23 cellular contexts compared by ENCODE assay signal in genomic region chr3:152120606-152121291, GRCh38.
A peak's percentile ranks its signal among the peaks of the same experiment; 100 is the strongest.
DNase-seq lines count a peak whose midpoint lies in the region; ATAC-seq and TF ChIP-seq lines count a peak whose summit lies in the region.
"Had no signal": no experiment of that assay in that cellular context is flagged by ENCODE, and none has a peak within 500 bp of the region (broad histone marks: within the 10 kb centered on the region; RNA-seq: fewer than 3 reads in every experiment).

No MANE protein-coding gene starts in this region.

- H3K27me3 ChIP-seq in SJSA1 (replicated peaks), result no peaks in the 10 kb centered on the region
- no peaks in the 10 kb centered on the region for H3K27me3 ChIP-seq in smooth muscle cell (ENCODE audit: low read depth)
- no peaks in the 10 kb centered on the region for H3K27me3 ChIP-seq in H9 (ENCODE audit: insufficient read depth, low read length)
- H3K27me3 ChIP-seq: neutrophil, right lobe of liver had no signal

- H2BK5ac ChIP-seq in H9 (ENCODE audit: insufficient read length, low read length), result no peak overlapping the region

- H3K4ac ChIP-seq in H9 (ENCODE audit: low read depth, low read length), result no peak overlapping the region

- H3K36me3 ChIP-seq in SJSA1 (no peaks in the 10 kb centered on the region), smooth muscle cell (ENCODE audit: low read depth) (no peaks in the 10 kb centered on the region)
- H3K36me3 ChIP-seq: neutrophil, right lobe of liver had no signal

- no peak overlapping the region for H4K91ac ChIP-seq in H9 (ENCODE audit: insufficient read length, low read depth, low read length)

- ATAC-seq in GM21367 (IDR thresholded peaks at IDR 0.05; ENCODE audit: unreplicated experiment), result no peak
- ATAC-seq: activated CD8-positive, alpha-beta T cell treated with anti-CD3 and anti-CD28 coated beads for 36 hours; mucosa of descending colon; right lobe of liver; T-cell had no signal

- WGBS in smooth muscle cell (ENCODE audit: low lambda C conversion rate), result 63% methylated on average over 2 of the region's 2 CpGs
- no CpG with 5 or more reads among the region's 2 CpGs for WGBS in H9 (ENCODE audit: extremely low coverage, insufficient read length, low lambda C conversion rate)

- H3K79me2 ChIP-seq in smooth muscle cell (ENCODE audit: low read depth), result no peaks in the 10 kb centered on the region
- H3K79me2 ChIP-seq in H9 (ENCODE audit: insufficient read depth, low read length), result no peaks in the 10 kb centered on the region

- no peaks in the 10 kb centered on the region; a peak in 1 of 5 replicates for H3K9me3 Mint-ChIP-seq in H9
- H3K9me3 Mint-ChIP-seq: activated naive CD8-positive, alpha-beta T cell treated with anti-CD3 and anti-CD28 coated beads for 36 hours; central memory CD8-positive, alpha-beta T cell had no signal

- H3K79me1 ChIP-seq in H9 (ENCODE audit: insufficient read depth, low read depth, low read length, poor library complexity, severe bottlenecking), result no peaks in the 10 kb centered on the region

- H2BK20ac ChIP-seq in H9 (ENCODE audit: low read depth, low read length, poor library complexity, severe bottlenecking), result no peak overlapping the region

- H4K20me1 ChIP-seq in smooth muscle cell (ENCODE audit: low read depth), result no peaks in the 10 kb centered on the region
- H4K20me1 ChIP-seq in H9 (ENCODE audit: control insufficient read depth, insufficient read depth, insufficient read length), result no peaks in the 10 kb centered on the region

- H2BK15ac ChIP-seq in H9 (ENCODE audit: low read depth, low read length), result no peak overlapping the region

- H3K23ac ChIP-seq in H9 (ENCODE audit: insufficient read length, low read depth, low read length), result no peak overlapping the region

- H3K9me3 ChIP-seq in SJSA1 (replicated peaks) (no peaks in the 10 kb centered on the region), smooth muscle cell (replicated peaks; ENCODE audit: low read depth) (no peaks in the 10 kb centered on the region), H9 (ENCODE audit: control insufficient read depth, low read depth, low read length) (no peaks in the 10 kb centered on the region)
- H3K9me3 ChIP-seq: Caco-2, mucosa of descending colon, neutrophil, right lobe of liver had no signal

- H2BK120ac ChIP-seq in H9 (ENCODE audit: low read depth, low read length, poor library complexity, severe bottlenecking), result no peak overlapping the region

- no peak overlapping the region for H2BK12ac ChIP-seq in H9 (ENCODE audit: insufficient read length, low read depth, low read length)

- no peak overlapping the region for H3K27ac Mint-ChIP-seq in H9
- H3K27ac Mint-ChIP-seq: activated CD8-positive, alpha-beta T cell treated with anti-CD3 and anti-CD28 coated beads for 36 hours; activated naive CD8-positive, alpha-beta T cell treated with anti-CD3 and anti-CD28 coated beads for 36 hours; B cell; T-cell had no signal

- H3F3A ChIP-seq in smooth muscle cell (ENCODE audit: low read depth), result no peaks in the 10 kb centered on the region

- no peaks in the 10 kb centered on the region for H3K23me2 ChIP-seq in H9 (ENCODE audit: insufficient read length, low read depth, low read length, poor library complexity, severe bottlenecking)

- H3K4me1 Mint-ChIP-seq in H9, result no peaks in the 10 kb centered on the region
- H3K4me1 Mint-ChIP-seq: central memory CD8-positive, alpha-beta T cell had no signal

- no peak for TF ChIP-seq CTCF in smooth muscle cell (IDR thresholded peaks at IDR 0.05; ENCODE audit: borderline replicate concordance, insufficient read depth, poor library complexity, severe bottlenecking)
- no peak for TF ChIP-seq CTCF in H9 (conservative IDR thresholded peaks at IDR 0.05)

- no peak overlapping the region for H3K4me3 Mint-ChIP-seq in H9
- H3K4me3 Mint-ChIP-seq: activated CD8-positive, alpha-beta T cell treated with anti-CD3 and anti-CD28 coated beads for 36 hours; activated naive CD8-positive, alpha-beta T cell treated with anti-CD3 and anti-CD28 coated beads for 36 hours; B cell; central memory CD8-positive, alpha-beta T cell; T-cell had no signal

- DNase-seq in GM03348 (ENCODE audit: low spot score), result peak; percentile 5
- DNase-seq in SJSA1 (ENCODE audit: low read depth in 1 of 2, low spot score in 2 of 2), result no peak
- DNase-seq in epithelial cell of prostate (ENCODE audit: low read depth, low spot score), result no peak
- DNase-seq in smooth muscle cell (lab: John Stamatoyannopoulos, UW; ENCODE audit: unreplicated experiment), result no peak
- no peak for DNase-seq in H9
- no peak for DNase-seq in NCI-H2196 treated with DMSO at 0.1 percent for 48 hours (lab: John Stamatoyannopoulos, UW; ENCODE audit: unreplicated experiment)
- DNase-seq: activated CD8-positive, alpha-beta T cell treated with anti-CD3 and anti-CD28 coated beads for 36 hours; activated naive CD8-positive, alpha-beta T cell treated with anti-CD3 and anti-CD28 coated beads for 36 hours; activated T-cell treated with anti-CD3 and anti-CD28 coated beads, Interleukin-2, amount 50 U/mL, for 72 hours; Caco-2; foreskin melanocyte; left cardiac atrium; mucosa of descending colon; NCI-H1092; NCI-H2107; NCI-H526 treated with DMSO at 0.1 percent for 48 hours; right lobe of liver; T-cell had no signal

- peaks cover 29% of the 10 kb centered on the region for H3K4me1 ChIP-seq in SJSA1 (replicated peaks)
- H3K4me1 ChIP-seq in smooth muscle cell (ENCODE audit: low read depth), result peaks cover 5% of the 10 kb centered on the region
- H3K4me1 ChIP-seq in H9 (ENCODE audit: insufficient read depth, low read length), result no peaks in the 10 kb centered on the region
- H3K4me1 ChIP-seq: right lobe of liver had no signal

- H3K18ac ChIP-seq in H9 (ENCODE audit: insufficient read length, low read depth, low read length), result no peak overlapping the region

- H3K4me3 ChIP-seq in SJSA1 (no peak overlapping the region), smooth muscle cell (no peak overlapping the region)
- H3K4me3 ChIP-seq: mucosa of descending colon, right lobe of liver had no signal

- H2AFZ ChIP-seq in smooth muscle cell (ENCODE audit: low read depth) (no peak overlapping the region), H9 (ENCODE audit: low read length) (no peak overlapping the region)

- no peak overlapping the region for H2AK5ac ChIP-seq in H9 (ENCODE audit: insufficient read length, low read length)

- peak overlapping the region; percentile 77 for H3K4me2 ChIP-seq in smooth muscle cell
- no peak overlapping the region for H3K4me2 ChIP-seq in H9 (ENCODE audit: insufficient read depth, insufficient read length, low read length)

- H3K36me3 Mint-ChIP-seq in H9 (ENCODE audit: insufficient read depth in 1 of 3, low read depth in 3 of 3), result no peaks in the 10 kb centered on the region; a peak in 1 of 7 replicates
- H3K36me3 Mint-ChIP-seq: activated naive CD8-positive, alpha-beta T cell treated with anti-CD3 and anti-CD28 coated beads for 36 hours had no signal

- H3K14ac ChIP-seq in H9 (ENCODE audit: insufficient read depth, low read length), result no peak overlapping the region

- H3K56ac ChIP-seq in H9 (ENCODE audit: insufficient read length, low read depth, low read length), result no peak overlapping the region

- no peaks in the 10 kb centered on the region for H3K27me3 Mint-ChIP-seq in H9 (ENCODE audit: low read depth)
- H3K27me3 Mint-ChIP-seq: activated CD8-positive, alpha-beta T cell treated with anti-CD3 and anti-CD28 coated beads for 36 hours; activated naive CD8-positive, alpha-beta T cell treated with anti-CD3 and anti-CD28 coated beads for 36 hours; B cell; central memory CD8-positive, alpha-beta T cell; T-cell had no signal

- H4K5ac ChIP-seq in H9 (ENCODE audit: insufficient read length, low read depth, low read length), result no peak overlapping the region

- no peak overlapping the region for H3T11ph ChIP-seq in H9 (ENCODE audit: low read length)

- no peak overlapping the region for H4K8ac ChIP-seq in H9 (replicated peaks; ENCODE audit: insufficient read length, low read depth, low read length)

- H3K27ac ChIP-seq in SJSA1, result peak overlapping the region; percentile 61
- H3K27ac ChIP-seq in epithelial cell of prostate, result peak overlapping the region; percentile 86
- H3K27ac ChIP-seq in smooth muscle cell (ENCODE audit: low read depth), result peak overlapping the region; percentile 79
- H3K27ac ChIP-seq in H9 (ENCODE audit: insufficient read length, low read depth, low read length), result no peak overlapping the region
- H3K27ac ChIP-seq: neutrophil, right lobe of liver, VCaP had no signal

- H3K9ac ChIP-seq in smooth muscle cell (ENCODE audit: low read depth) (no peak overlapping the region), H9 (ENCODE audit: extremely low read depth, insufficient read length, low read length) (no peak overlapping the region)
